Comparison of ENCODE assay signal across 12 cellular contexts in genomic region chr6:3383525-3383924, GRCh38.
DNase-seq lines count a peak whose midpoint lies in the region; ATAC-seq and TF ChIP-seq lines count a peak whose summit lies in the region.
"Had no signal": no experiment of that assay in that cellular context is flagged by ENCODE, and none has a peak within 500 bp of the region (broad histone marks: within the 10 kb centered on the region; RNA-seq: fewer than 3 reads in every experiment).

No MANE protein-coding gene starts in this region.

- no peak overlapping the region for H3K27ac Mint-ChIP-seq in nephron progenitor cell
- H3K27ac Mint-ChIP-seq: T-helper 1 cell treated with Interleukin-12 subunit alpha and Interleukin-12 subunit beta and Interleukin-4 antibody, amounts not matched to agents 30 μg/mL and 1 μg/mL, for 36 hours had no signal

- peak overlapping the region; percentile 46 for H3K27ac ChIP-seq in RWPE1
- peak overlapping the region; percentile 72 for H3K27ac ChIP-seq in substantia nigra (ENCODE audit: low read depth, low read length, poor library complexity, severe bottlenecking)
- H3K27ac ChIP-seq: left ventricle myocardium inferior had no signal

- peaks cover 24% of the 10 kb centered on the region for H3K36me3 Mint-ChIP-seq in nephron progenitor cell (ENCODE audit: low read depth)

- H3K4me3 Mint-ChIP-seq in nephron progenitor cell: no peak overlapping the region
- H3K4me3 Mint-ChIP-seq: T-helper 1 cell treated with Interleukin-12 subunit alpha and Interleukin-12 subunit beta and Interleukin-4 antibody, amounts not matched to agents 30 μg/mL and 1 μg/mL, for 36 hours had no signal

- CTCF ChIA-PET in RWPE1 (lab: Yijun Ruan, JAX): interaction anchor here (0.9 kb wide), 1 partner anchor 72 kb away, joined by 3 read pairs; no protein-coding TSS in a partner anchor

- POLR2A ChIA-PET in RWPE1 (lab: Yijun Ruan, JAX; ENCODE audit: low non-redundant PET): interaction anchor here (0.6 kb wide), 1 partner anchor 13 kb away, joined by 6 read pairs; no protein-coding TSS in a partner anchor

- DNase-seq in GM20000 (ENCODE audit: low spot score) (peak; percentile 56), RWPE1 (ENCODE audit: low spot score) (no peak), fibroblast of the conjunctiva (ENCODE audit: low read depth) (peak; percentile 21), substantia nigra (lab: John Stamatoyannopoulos, UW) (peak in 8 of 49 donors; percentile 14 to 48 (median 38)), globus pallidus (ENCODE audit: low spot score) (no peak), 8988T (no peak), nephron progenitor cell (no peak)
- DNase-seq: DND-41, left ventricle myocardium inferior, NCI-H526 treated with DMSO at 0.1 percent for 48 hours had no signal

- peaks cover 8% of the 10 kb centered on the region for H3K9me3 Mint-ChIP-seq in nephron progenitor cell
- H3K9me3 Mint-ChIP-seq: T-helper 1 cell treated with Interleukin-12 subunit alpha and Interleukin-12 subunit beta and Interleukin-4 antibody, amounts not matched to agents 30 μg/mL and 1 μg/mL, for 36 hours had no signal

- no peaks in the 10 kb centered on the region for H3K27me3 Mint-ChIP-seq in nephron progenitor cell (ENCODE audit: low read depth, poor library complexity)

- no peak for ATAC-seq in GM19455 (IDR thresholded peaks at IDR 0.05; ENCODE audit: unreplicated experiment)

- H3K4me1 Mint-ChIP-seq in nephron progenitor cell: peaks cover 68% of the 10 kb centered on the region

- TF ChIP-seq CTCF in GM20000 (IDR thresholded peaks at IDR 0.05; ENCODE audit: extremely low read depth, missing control alignments) (no peak), RWPE1 (conservative IDR thresholded peaks at IDR 0.05; ENCODE audit: low read depth) (no peak), nephron progenitor cell (IDR thresholded peaks at IDR 0.05) (no peak)

Comparison
In these comparisons a context has a peak if more than half of its experiments do, and no peak if none do; other contexts are left out.
1. DNase-seq: peak in GM20000 (single experiment) and fibroblast of the conjunctiva (single experiment); none in RWPE1 (single experiment), globus pallidus (single experiment), 8988T (single experiment) and nephron progenitor cell (single experiment).